Comparison of ENCODE assay signal across 8 cellular contexts in the genomic region with DNA sequence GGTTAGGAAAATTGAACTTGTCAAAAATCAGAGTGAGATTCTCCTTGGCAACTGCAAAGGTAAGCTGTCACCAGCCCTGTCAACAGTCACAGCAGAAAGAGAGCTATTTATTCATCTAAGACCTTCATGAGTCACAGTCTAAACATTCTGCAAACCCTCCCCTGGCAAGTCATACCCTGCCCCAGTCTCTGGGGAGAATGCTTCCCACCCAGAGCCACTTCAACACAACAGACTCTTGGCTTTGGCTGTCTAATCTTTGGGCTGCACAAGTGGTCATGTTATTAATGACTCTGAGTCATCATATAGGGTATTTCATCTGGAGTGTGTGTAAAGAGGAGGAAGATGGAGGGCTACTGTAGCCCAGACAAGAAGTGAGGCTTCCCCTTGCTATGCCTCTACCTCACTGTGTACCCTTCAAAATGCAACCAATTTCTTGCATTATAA.
A peak's percentile ranks its signal among the peaks of the same experiment; 100 is the strongest.
DNase-seq lines count a peak whose midpoint lies in the region; ATAC-seq and TF ChIP-seq lines count a peak whose summit lies in the region.

No MANE protein-coding gene starts in this region.

- H3K9me3 ChIP-seq in colonic mucosa, result no peaks in the 10 kb centered on the region
- no peaks in the 10 kb centered on the region for H3K9me3 ChIP-seq in naive thymus-derived CD4-positive, alpha-beta T cell (ENCODE audit: control insufficient read depth in 2 of 3, low read length in 3 of 3)

- H3K27me3 Mint-ChIP-seq in progenitor cell of endocrine pancreas, result no peaks in the 10 kb centered on the region
- peaks cover 0 to 31% (median 18%) of the 10 kb centered on the region in 5 donors for H3K27me3 Mint-ChIP-seq in naive thymus-derived CD4-positive, alpha-beta T cell

- peak overlapping the region; percentile 4 for H3K27ac Mint-ChIP-seq in progenitor cell of endocrine pancreas
- H3K27ac Mint-ChIP-seq in naive thymus-derived CD4-positive, alpha-beta T cell, result no peak overlapping the region

- CTCF ChIA-PET in naive thymus-derived CD4-positive, alpha-beta T cell (lab: Charles Lee), result no interaction called here

- TF ChIP-seq CTCF in colonic mucosa (IDR thresholded peaks at IDR 0.05) (no peak), progenitor cell of endocrine pancreas (IDR thresholded peaks at IDR 0.05; ENCODE audit: unreplicated experiment) (no peak)

- H3K4me3 ChIP-seq in colonic mucosa, result no peak overlapping the region
- H3K4me3 ChIP-seq in naive thymus-derived CD4-positive, alpha-beta T cell (ENCODE audit: low read length), result no peak overlapping the region

- peaks cover 23% of the 10 kb centered on the region for H3K4me1 Mint-ChIP-seq in progenitor cell of endocrine pancreas (ENCODE audit: low read depth)
- H3K4me1 Mint-ChIP-seq in naive thymus-derived CD4-positive, alpha-beta T cell, result no peaks in the 10 kb centered on the region

- H3K9ac ChIP-seq in colonic mucosa (ENCODE audit: low read depth in 2 of 2, low read length in 2 of 2), result no peak overlapping the region

- peak; percentile 86 for DNase-seq in AG08395 (ENCODE audit: low spot score)
- peak; percentile 63 for DNase-seq in NCI-H1105 treated with DMSO at 0.1 percent for 48 hours (lab: John Stamatoyannopoulos, UW)
- peak; percentile 24 for DNase-seq in colonic mucosa
- no peak for DNase-seq in progenitor cell of endocrine pancreas (ENCODE audit: low spot score, unreplicated experiment)
- no peak for DNase-seq in GM19238 (ENCODE audit: insufficient read length, low spot score)
- DNase-seq in naive thymus-derived CD4-positive, alpha-beta T cell, result no peak
- no peak for DNase-seq in NCI-H2081 (lab: John Stamatoyannopoulos, UW)

- H3K27me3 ChIP-seq in colonic mucosa, result no peaks in the 10 kb centered on the region
- no peaks in the 10 kb centered on the region for H3K27me3 ChIP-seq in naive thymus-derived CD4-positive, alpha-beta T cell (ENCODE audit: control insufficient read depth in 2 of 2, insufficient read depth in 2 of 2, low read length in 2 of 2)

- H3K36me3 ChIP-seq in colonic mucosa, result no peaks in the 10 kb centered on the region
- no peaks in the 10 kb centered on the region for H3K36me3 ChIP-seq in naive thymus-derived CD4-positive, alpha-beta T cell (ENCODE audit: control insufficient read depth in 2 of 3, insufficient read depth in 3 of 3, low read length in 3 of 3)

- intact Hi-C loops in colonic mucosa (cut with DNase I), result no loop called here
- intact Hi-C loops in naive thymus-derived CD4-positive, alpha-beta T cell (cut with micrococcal nuclease), result no loop called here

- H3K36me3 Mint-ChIP-seq in progenitor cell of endocrine pancreas (ENCODE audit: insufficient read depth), result peaks cover 18% of the 10 kb centered on the region
- H3K36me3 Mint-ChIP-seq in naive thymus-derived CD4-positive, alpha-beta T cell, result no peaks in the 10 kb centered on the region

- peaks cover 7% of the 10 kb centered on the region for H3K9me3 Mint-ChIP-seq in progenitor cell of endocrine pancreas (ENCODE audit: low read depth)
- H3K9me3 Mint-ChIP-seq in naive thymus-derived CD4-positive, alpha-beta T cell, result peaks cover 0 to 3% (median 0%) of the 10 kb centered on the region in 11 donors

- peak overlapping the region; percentile 80 for H3K27ac ChIP-seq in colonic mucosa
- H3K27ac ChIP-seq in naive thymus-derived CD4-positive, alpha-beta T cell (ENCODE audit: low read depth, low read length), result no peak overlapping the region

- POLR2A ChIA-PET in naive thymus-derived CD4-positive, alpha-beta T cell (lab: Charles Lee), result no interaction called here

- H3K4me3 Mint-ChIP-seq in progenitor cell of endocrine pancreas (ENCODE audit: low read depth), result no peak overlapping the region
- H3K4me3 Mint-ChIP-seq in naive thymus-derived CD4-positive, alpha-beta T cell, result no peak overlapping the region

- ATAC-seq in GM21619 (IDR thresholded peaks at IDR 0.05; ENCODE audit: unreplicated experiment), result peak; percentile 51
- no peak for ATAC-seq in naive thymus-derived CD4-positive, alpha-beta T cell

- no peaks in the 10 kb centered on the region for H3K4me1 ChIP-seq in colonic mucosa
- no peaks in the 10 kb centered on the region for H3K4me1 ChIP-seq in naive thymus-derived CD4-positive, alpha-beta T cell (ENCODE audit: control insufficient read depth in 2 of 2, insufficient read depth in 2 of 2, low read length in 2 of 2)

Comparison
In these comparisons a context has a peak if more than half of its experiments do, and no peak if none do; other contexts are left out.
1. DNase-seq: peak in AG08395 (single experiment), NCI-H1105 treated with DMSO at 0.1 percent for 48 hours (single experiment) and colonic mucosa (single experiment); none in progenitor cell of endocrine pancreas (single experiment), GM19238 (single experiment), naive thymus-derived CD4-positive, alpha-beta T cell (0 of 9) and NCI-H2081 (0 of 2).